In genomic region chrX:150148749-150149672, GRCh38 we compare ENCODE assay signal across 13 cellular contexts.
"Had no signal": no experiment of that assay in that cellular context is flagged by ENCODE, and none has a peak within 500 bp of the region (broad histone marks: within the 10 kb centered on the region; RNA-seq: fewer than 3 reads in every experiment).

No MANE protein-coding gene starts in this region.

- ATAC-seq: naive thymus-derived CD4-positive, alpha-beta T cell; right lobe of liver; T-helper 17 cell had no signal

- H3K9me3 ChIP-seq: neutrophil, right lobe of liver had no signal

- H3K4me1 Mint-ChIP-seq: T-helper 17 cell had no signal

- H3K9me3 Mint-ChIP-seq: type B pancreatic cell had no signal

- H3K27ac Mint-ChIP-seq: naive thymus-derived CD4-positive, alpha-beta T cell; T-helper 17 cell; type B pancreatic cell had no signal

- H3K36me3 ChIP-seq: neutrophil, right lobe of liver had no signal

- H3K4me3 ChIP-seq: dorsolateral prefrontal cortex, lung, right lobe of liver had no signal

- H3K36me3 Mint-ChIP-seq: naive thymus-derived CD4-positive, alpha-beta T cell; type B pancreatic cell had no signal

- H3K4me3 Mint-ChIP-seq: naive thymus-derived CD4-positive, alpha-beta T cell; T-helper 17 cell; type B pancreatic cell had no signal

- H3K4me1 ChIP-seq: right lobe of liver had no signal

- H3K27me3 ChIP-seq: neutrophil, right lobe of liver had no signal

- DNase-seq: activated CD4-positive, alpha-beta T cell treated with anti-CD3 and anti-CD28 coated beads, Interleukin-2, amount 50 U/mL, for 1 hour; activated naive CD4-positive, alpha-beta T cell treated with anti-CD3 and anti-CD28 coated beads, Interleukin-2, amount 50 U/mL, for 16 hours; activated T-cell treated with anti-CD3 and anti-CD28 coated beads for 4 hours; dorsolateral prefrontal cortex; naive thymus-derived CD4-positive, alpha-beta T cell; posterior cingulate gyrus; right lobe of liver; stimulated activated CD4-positive, alpha-beta T cell treated with anti-CD3 and anti-CD28 coated beads, Interleukin-2, amount 100 ng/mL, for 24 hours; stimulated activated naive CD4-positive, alpha-beta T cell; T-helper 17 cell had no signal

- H3K27ac ChIP-seq: dorsolateral prefrontal cortex, neutrophil, right lobe of liver had no signal

- H3K27me3 Mint-ChIP-seq: T-helper 17 cell, type B pancreatic cell had no signal
